In genomic region chr6:14765753-14766152, GRCh38 we compare ENCODE assay signal across 14 cellular contexts.
"Had no signal": no experiment of that assay in that cellular context is flagged by ENCODE, and none has a peak within 500 bp of the region (broad histone marks: within the 10 kb centered on the region; RNA-seq: fewer than 3 reads in every experiment).

No MANE protein-coding gene starts in this region.

- H3K4me1 ChIP-seq: lower lobe of right lung had no signal

- H3K9me3 ChIP-seq: lower lobe of right lung, stomach had no signal

- DNase-seq: activated CD4-positive, alpha-beta memory T cell treated with anti-CD3 and anti-CD28 coated beads, Interleukin-2, amount 10 ng/mL, durations not matched to agents 7 days and 5 days; activated CD4-positive, alpha-beta T cell treated with anti-CD3 and anti-CD28 coated beads for 36 hours; activated naive CD8-positive, alpha-beta T cell treated with anti-CD3 and anti-CD28 coated beads, Interleukin-2, amount 10 ng/mL, durations not matched to agents 7 days and 5 days; activated T-cell treated with anti-CD3 and anti-CD28 coated beads, Interleukin-2, amount 50 U/mL, for 72 hours; anterior cingulate cortex; cerebellar nuclear complex; glutamatergic neuron; lower lobe of right lung; naive B cell; posterior cingulate gyrus; stimulated activated CD4-positive, alpha-beta T cell treated with anti-CD3 and anti-CD28 coated beads, Interleukin-15, amount 100 ng/mL, for 24 hours; stimulated activated CD4-positive, alpha-beta T cell treated with anti-CD3 and anti-CD28 coated beads, Interleukin-4, amount 100 ng/mL, for 4 hours; stomach; WERI-Rb-1 had no signal

- H3K27me3 ChIP-seq: stomach had no signal

- H3K4me3 ChIP-seq: lower lobe of right lung, stomach had no signal

- ATAC-seq: activated T-cell treated with anti-CD3 and anti-CD28 coated beads, Interleukin-2, amount 50 U/mL, for 72 hours; lower lobe of right lung had no signal

- H3K27ac ChIP-seq: lower lobe of right lung, stomach, WERI-Rb-1 had no signal

- H3K36me3 ChIP-seq: lower lobe of right lung, stomach, WERI-Rb-1 had no signal
